In genomic region chr5:54868511-54869483, GRCh38 we compare ENCODE assay signal across 1 cellular context.
TF ChIP-seq lines count a peak whose summit lies in the region.

No MANE protein-coding gene starts in this region.

TF ChIP-seq in GM12878, 131 proteins besides CTCF, POLR2A, EP300 and RAD21 (continued from another document and continues in another):
- TF ChIP-seq SKIL (IDR thresholded peaks at IDR 0.05; ENCODE audit: low read depth, poor library complexity, severe bottlenecking) (no peak), RUNX3 (IDR thresholded peaks at IDR 0.05; ENCODE audit: low read length) (peak; percentile 91), SIN3A (IDR thresholded peaks at IDR 0.05; ENCODE audit: low read depth, low read length) (no peak), NR2C1 (IDR thresholded peaks at IDR 0.05) (no peak), ZNF384 (IDR thresholded peaks at IDR 0.05; ENCODE audit: borderline replicate concordance, low read depth, low read length) (no peak), CEBPZ (IDR thresholded peaks at IDR 0.05; ENCODE audit: low read depth, low read length) (no peak), E4F1 (IDR thresholded peaks at IDR 0.05; ENCODE audit: borderline replicate concordance, partially characterized antibody) (no peak), SPI1 (IDR thresholded peaks at IDR 0.05; ENCODE audit: borderline replicate concordance, insufficient read depth, low read depth, low read length) (no peak), CHD1 (IDR thresholded peaks at IDR 0.05; ENCODE audit: low read depth, low read length) (no peak), TAF1 (IDR thresholded peaks at IDR 0.05; ENCODE audit: borderline replicate concordance, low read depth, low read length) (no peak), HDGF (IDR thresholded peaks at IDR 0.05) (no peak), SUPT20H (IDR thresholded peaks at IDR 0.05; ENCODE audit: borderline replicate concordance, control insufficient read depth, low read depth, low read length) (no peak), CEBPB (IDR thresholded peaks at IDR 0.05; ENCODE audit: borderline replicate concordance in 1 of 2, low read depth in 2 of 2, low read length in 2 of 2) (no peak), ZBTB4 (CRISPR knock-in tag; IDR thresholded peaks at IDR 0.05) (no peak), ZBED1 (IDR thresholded peaks at IDR 0.05; ENCODE audit: borderline replicate concordance) (0 out of 2 replicates have a peak, but pooled peaks have one; percentile 24), FOXM1 (IDR thresholded peaks at IDR 0.05; ENCODE audit: low read depth, low read length) (peak; percentile 28; the same call in 1 of the 2 replicates), ASH2L (IDR thresholded peaks at IDR 0.05; ENCODE audit: borderline replicate concordance, low read depth) (no peak), EGR1 (IDR thresholded peaks at IDR 0.05; ENCODE audit: borderline replicate concordance in 1 of 2, low read depth in 2 of 2, low read length in 2 of 2) (no peak), DPF2 (IDR thresholded peaks at IDR 0.05) (no peak), CUX1 (IDR thresholded peaks at IDR 0.05; ENCODE audit: insufficient replicate concordance, low read depth, low read length) (no peak), POLR2AphosphoS5 (IDR thresholded peaks at IDR 0.05; ENCODE audit: low read length) (no peak), MXI1 (IDR thresholded peaks at IDR 0.05; ENCODE audit: low read depth, low read length) (no peak), IRF4 (IDR thresholded peaks at IDR 0.05; ENCODE audit: low read depth, low read length) (peak; percentile 77; the same call in 1 of the 2 replicates), SUZ12 (IDR thresholded peaks at IDR 0.05; ENCODE audit: unreplicated experiment) (no peak), BHLHE40 (IDR thresholded peaks at IDR 0.05; ENCODE audit: borderline replicate concordance in 1 of 2, low read depth in 2 of 2, low read length in 1 of 2) (0 out of 4 replicates have a peak, but pooled peaks of 1 of the 2 experiments have one; percentile 5)
- TF ChIP-seq, protein P1, sequence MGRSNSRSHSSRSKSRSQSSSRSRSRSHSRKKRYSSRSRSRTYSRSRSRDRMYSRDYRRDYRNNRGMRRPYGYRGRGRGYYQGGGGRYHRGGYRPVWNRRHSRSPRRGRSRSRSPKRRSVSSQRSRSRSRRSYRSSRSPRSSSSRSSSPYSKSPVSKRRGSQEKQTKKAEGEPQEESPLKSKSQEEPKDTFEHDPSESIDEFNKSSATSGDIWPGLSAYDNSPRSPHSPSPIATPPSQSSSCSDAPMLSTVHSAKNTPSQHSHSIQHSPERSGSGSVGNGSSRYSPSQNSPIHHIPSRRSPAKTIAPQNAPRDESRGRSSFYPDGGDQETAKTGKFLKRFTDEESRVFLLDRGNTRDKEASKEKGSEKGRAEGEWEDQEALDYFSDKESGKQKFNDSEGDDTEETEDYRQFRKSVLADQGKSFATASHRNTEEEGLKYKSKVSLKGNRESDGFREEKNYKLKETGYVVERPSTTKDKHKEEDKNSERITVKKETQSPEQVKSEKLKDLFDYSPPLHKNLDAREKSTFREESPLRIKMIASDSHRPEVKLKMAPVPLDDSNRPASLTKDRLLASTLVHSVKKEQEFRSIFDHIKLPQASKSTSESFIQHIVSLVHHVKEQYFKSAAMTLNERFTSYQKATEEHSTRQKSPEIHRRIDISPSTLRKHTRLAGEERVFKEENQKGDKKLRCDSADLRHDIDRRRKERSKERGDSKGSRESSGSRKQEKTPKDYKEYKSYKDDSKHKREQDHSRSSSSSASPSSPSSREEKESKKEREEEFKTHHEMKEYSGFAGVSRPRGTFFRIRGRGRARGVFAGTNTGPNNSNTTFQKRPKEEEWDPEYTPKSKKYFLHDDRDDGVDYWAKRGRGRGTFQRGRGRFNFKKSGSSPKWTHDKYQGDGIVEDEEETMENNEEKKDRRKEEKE (IDR thresholded peaks at IDR 0.05): no peak
- TF ChIP-seq, protein P2, sequence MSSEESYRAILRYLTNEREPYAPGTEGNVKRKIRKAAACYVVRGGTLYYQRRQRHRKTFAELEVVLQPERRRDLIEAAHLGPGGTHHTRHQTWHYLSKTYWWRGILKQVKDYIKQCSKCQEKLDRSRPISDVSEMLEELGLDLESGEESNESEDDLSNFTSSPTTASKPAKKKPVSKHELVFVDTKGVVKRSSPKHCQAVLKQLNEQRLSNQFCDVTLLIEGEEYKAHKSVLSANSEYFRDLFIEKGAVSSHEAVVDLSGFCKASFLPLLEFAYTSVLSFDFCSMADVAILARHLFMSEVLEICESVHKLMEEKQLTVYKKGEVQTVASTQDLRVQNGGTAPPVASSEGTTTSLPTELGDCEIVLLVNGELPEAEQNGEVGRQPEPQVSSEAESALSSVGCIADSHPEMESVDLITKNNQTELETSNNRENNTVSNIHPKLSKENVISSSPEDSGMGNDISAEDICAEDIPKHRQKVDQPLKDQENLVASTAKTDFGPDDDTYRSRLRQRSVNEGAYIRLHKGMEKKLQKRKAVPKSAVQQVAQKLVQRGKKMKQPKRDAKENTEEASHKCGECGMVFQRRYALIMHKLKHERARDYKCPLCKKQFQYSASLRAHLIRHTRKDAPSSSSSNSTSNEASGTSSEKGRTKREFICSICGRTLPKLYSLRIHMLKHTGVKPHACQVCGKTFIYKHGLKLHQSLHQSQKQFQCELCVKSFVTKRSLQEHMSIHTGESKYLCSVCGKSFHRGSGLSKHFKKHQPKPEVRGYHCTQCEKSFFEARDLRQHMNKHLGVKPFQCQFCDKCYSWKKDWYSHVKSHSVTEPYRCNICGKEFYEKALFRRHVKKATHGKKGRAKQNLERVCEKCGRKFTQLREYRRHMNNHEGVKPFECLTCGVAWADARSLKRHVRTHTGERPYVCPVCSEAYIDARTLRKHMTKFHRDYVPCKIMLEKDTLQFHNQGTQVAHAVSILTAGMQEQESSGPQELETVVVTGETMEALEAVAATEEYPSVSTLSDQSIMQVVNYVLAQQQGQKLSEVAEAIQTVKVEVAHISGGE (CRISPR knock-in tag; IDR thresholded peaks at IDR 0.05): no peak
